In genomic region chr11:7635137-7635536, GRCh38 we compare ENCODE assay signal across 2 cellular contexts.
TF ChIP-seq lines count a peak whose summit lies in the region.

No MANE protein-coding gene starts in this region.

TF ChIP-seq in HepG2, 621 proteins besides CTCF, POLR2A, EP300 and RAD21:
- no peak for TF ChIP-seq IRF2 (CRISPR knock-in tag; IDR thresholded peaks at IDR 0.05)
- TF ChIP-seq HNRNPL (IDR thresholded peaks at IDR 0.05; ENCODE audit: low read depth, low read length): no peak
- TF ChIP-seq, protein P1, sequence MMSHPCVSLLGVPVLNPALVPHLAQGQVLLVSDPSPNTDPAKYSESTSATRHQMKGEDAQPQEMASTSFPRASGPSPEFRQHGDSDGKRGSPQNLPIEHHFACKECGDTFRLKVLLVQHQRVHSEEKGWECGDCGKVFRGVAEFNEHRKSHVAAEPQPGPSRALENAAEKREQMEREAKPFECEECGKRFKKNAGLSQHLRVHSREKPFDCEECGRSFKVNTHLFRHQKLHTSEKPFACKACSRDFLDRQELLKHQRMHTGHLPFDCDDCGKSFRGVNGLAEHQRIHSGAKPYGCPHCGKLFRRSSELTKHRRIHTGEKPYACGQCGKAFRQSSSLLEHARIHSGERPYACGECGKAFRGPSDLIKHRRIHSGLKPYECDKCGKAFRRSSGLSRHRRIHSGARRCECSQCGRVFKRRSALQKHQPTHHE (CRISPR knock-in tag; IDR thresholded peaks at IDR 0.05; ENCODE audit: borderline replicate concordance): no peak
- TF ChIP-seq HNF4G (IDR thresholded peaks at IDR 0.05; ENCODE audit: borderline replicate concordance, low read depth, low read length): no peak
- no peak for TF ChIP-seq HNF4G (CRISPR knock-in tag; IDR thresholded peaks at IDR 0.05; ENCODE audit: borderline replicate concordance, low read depth)
- no peak for TF ChIP-seq YY1 (IDR thresholded peaks at IDR 0.05; ENCODE audit: insufficient read depth, insufficient replicate concordance, low read depth, low read length)
- TF ChIP-seq PHF5A (CRISPR knock-in tag; IDR thresholded peaks at IDR 0.05; ENCODE audit: low read depth, unreplicated experiment): no peak

TF ChIP-seq in K562, 482 proteins besides CTCF, POLR2A, EP300 and RAD21:
- TF ChIP-seq POLR2AphosphoS2 (IDR thresholded peaks at IDR 0.05; ENCODE audit: low read length) (no peak), ZNF76 (CRISPR knock-in tag; IDR thresholded peaks at IDR 0.05; ENCODE audit: borderline replicate concordance) (no peak), USF2 (CRISPR knock-in tag; IDR thresholded peaks at IDR 0.05) (peak; percentile 44; the same call in 1 of the 2 replicates)
TF ChIP-seq in K562: peak in this region for 1.
